12 cellular contexts compared by ENCODE assay signal in genomic region chr10:6498771-6499170, GRCh38.
DNase-seq lines count a peak whose midpoint lies in the region; ATAC-seq and TF ChIP-seq lines count a peak whose summit lies in the region.
"Had no signal": no experiment of that assay in that cellular context is flagged by ENCODE, and none has a peak within 500 bp of the region (broad histone marks: within the 10 kb centered on the region; RNA-seq: fewer than 3 reads in every experiment).

No MANE protein-coding gene starts in this region.

- H3K27me3 Mint-ChIP-seq in activated naive CD4-positive, alpha-beta T cell treated with anti-CD3 and anti-CD28 coated beads for 36 hours (ENCODE audit: low read depth), result no peaks in the 10 kb centered on the region

- peaks cover 47% of the 10 kb centered on the region for H3K4me1 Mint-ChIP-seq in activated naive CD4-positive, alpha-beta T cell treated with anti-CD3 and anti-CD28 coated beads for 36 hours (ENCODE audit: low read depth)

- no peaks in the 10 kb centered on the region for H3K9me3 ChIP-seq in mammary epithelial cell (replicated peaks; ENCODE audit: insufficient read depth, low read length)
- H3K9me3 ChIP-seq: esophagus muscularis mucosa, neutrophil had no signal

- H3K36me3 ChIP-seq in mammary epithelial cell (ENCODE audit: insufficient read depth, low read length), result peaks cover 6% of the 10 kb centered on the region
- H3K36me3 ChIP-seq: esophagus muscularis mucosa, neutrophil had no signal

- WGBS in mammary epithelial cell (ENCODE audit: low coverage, missing lambda C conversion rate), result 95% methylated on average over 2 of the region's 2 CpGs

- H2AFZ ChIP-seq in mammary epithelial cell (ENCODE audit: low read depth, low read length), result no peak overlapping the region

- peaks cover 38% of the 10 kb centered on the region for H3K4me1 ChIP-seq in mammary epithelial cell (ENCODE audit: insufficient read depth, low read length)
- H3K4me1 ChIP-seq: esophagus muscularis mucosa had no signal

- H3K27ac Mint-ChIP-seq in activated naive CD4-positive, alpha-beta T cell treated with anti-CD3 and anti-CD28 coated beads for 36 hours, result peak overlapping the region; percentile 85

- in situ Hi-C loops in mammary epithelial cell (cut with MboI; ENCODE audit: low sequenced_read_pairs in 2 of 2), result no loop called here

- no peak overlapping the region for H3K27ac ChIP-seq in mammary epithelial cell (ENCODE audit: insufficient read depth, low read depth, low read length)
- H3K27ac ChIP-seq: esophagus muscularis mucosa, neutrophil had no signal

- no peak overlapping the region for H3K9ac ChIP-seq in mammary epithelial cell (ENCODE audit: insufficient read depth, low read length)

- H3K36me3 Mint-ChIP-seq in activated naive CD4-positive, alpha-beta T cell treated with anti-CD3 and anti-CD28 coated beads for 36 hours (ENCODE audit: low read depth), result peaks cover 34% of the 10 kb centered on the region

- H3K9me3 Mint-ChIP-seq in activated naive CD4-positive, alpha-beta T cell treated with anti-CD3 and anti-CD28 coated beads for 36 hours, result no peaks in the 10 kb centered on the region

- ATAC-seq in stimulated activated naive CD8-positive, alpha-beta T cell treated with anti-CD3 and anti-CD28 coated beads, Interleukin-15, Interleukin-2, amounts not matched to agents 100 U/mL and 50 U/mL, for 24 hours, result peak; percentile 61
- no peak for ATAC-seq in GM21447 (IDR thresholded peaks at IDR 0.05; ENCODE audit: unreplicated experiment)

- CTCF ChIA-PET in activated naive CD4-positive, alpha-beta T cell treated with anti-CD3 and anti-CD28 coated beads for 36 hours (lab: Charles Lee), result no interaction called here
- CTCF ChIA-PET in mammary epithelial cell (lab: Charles Lee; ENCODE audit: low non-redundant PET), result no interaction called here

- peak; percentile 67 for DNase-seq in activated naive CD4-positive, alpha-beta T cell treated with anti-CD3 and anti-CD28 coated beads for 36 hours
- no peak for DNase-seq in activated naive CD4-positive, alpha-beta T cell (lab: John Stamatoyannopoulos, UW)
- DNase-seq in T-helper 2 cell (peak in 3 of 5 experiments; percentile 17 to 93 (median 77)), mammary epithelial cell (peak; percentile 35), NCI-H1694 (lab: John Stamatoyannopoulos, UW) (no peak)
- no peak for DNase-seq in stimulated activated naive CD8-positive, alpha-beta T cell treated with anti-CD3 and anti-CD28 coated beads, Interleukin-15, Interleukin-2, amounts not matched to agents 100 U/mL and 50 U/mL, for 24 hours
- DNase-seq in activated CD8-positive, alpha-beta memory T cell treated with anti-CD3 and anti-CD28 coated beads, Interleukin-2, amount 50 U/mL, for 4 hours, result no peak
- DNase-seq: KBM-7, NCI-H510A had no signal

- H3K4me3 Mint-ChIP-seq in activated naive CD4-positive, alpha-beta T cell treated with anti-CD3 and anti-CD28 coated beads for 36 hours, result peak overlapping the region; percentile 20

- no peak for TF ChIP-seq CTCF in mammary epithelial cell (conservative IDR thresholded peaks at IDR 0.05 in 1 of 2, IDR thresholded peaks at IDR 0.05 in 1 of 2; ENCODE audit: extremely low read depth in 1 of 2, insufficient read depth in 1 of 2, low read depth in 1 of 2, low read length in 2 of 2)

- intact Hi-C loops in activated naive CD4-positive, alpha-beta T cell treated with anti-CD3 and anti-CD28 coated beads for 36 hours (cut with micrococcal nuclease), result loop anchor here (1.0 to 5.0 kb wide), 2 partner anchors 19 to 356 kb away; no protein-coding TSS in a partner anchor
- intact Hi-C loops in mammary epithelial cell (cut with micrococcal nuclease), result no loop called here

- peaks cover 4% of the 10 kb centered on the region for H3K79me2 ChIP-seq in mammary epithelial cell (ENCODE audit: insufficient read depth, low read length)

- no peaks in the 10 kb centered on the region for H3K27me3 ChIP-seq in mammary epithelial cell (ENCODE audit: insufficient read depth, low read length)
- H3K27me3 ChIP-seq: neutrophil had no signal

- BruUV-seq in mammary epithelial cell (replicated peaks; lab: Mats Ljungman, UMichigan), result no TSS peak

- H3K4me2 ChIP-seq in mammary epithelial cell (ENCODE audit: insufficient read depth, low read depth, low read length), result no peak overlapping the region

- no peaks in the 10 kb centered on the region for H4K20me1 ChIP-seq in mammary epithelial cell (ENCODE audit: insufficient read depth, low read length)

- dilution Hi-C loops in mammary epithelial cell (cut with HindIII; ENCODE audit: low sequenced_read_pairs), result no loop called here

- H3K4me3 ChIP-seq in mammary epithelial cell (replicated peaks in 1 of 3; ENCODE audit: insufficient read depth in 1 of 3, low read depth in 2 of 3, low read length in 3 of 3), result no peak overlapping the region
- H3K4me3 ChIP-seq: esophagus muscularis mucosa had no signal

Comparison
In these comparisons a context has a peak if more than half of its experiments do, and no peak if none do; other contexts are left out.
1. DNase-seq: peak in activated naive CD4-positive, alpha-beta T cell treated with anti-CD3 and anti-CD28 coated beads for 36 hours (single experiment), T-helper 2 cell (3 of 5) and mammary epithelial cell (single experiment); none in activated naive CD4-positive, alpha-beta T cell (0 of 4), stimulated activated naive CD8-positive, alpha-beta T cell treated with anti-CD3 and anti-CD28 coated beads, Interleukin-15, Interleukin-2, amounts not matched to agents 100 U/mL and 50 U/mL, for 24 hours (single experiment), activated CD8-positive, alpha-beta memory T cell treated with anti-CD3 and anti-CD28 coated beads, Interleukin-2, amount 50 U/mL, for 4 hours (single experiment) and NCI-H1694 (single experiment).